13 cellular contexts compared by ENCODE assay signal in the genomic region with DNA sequence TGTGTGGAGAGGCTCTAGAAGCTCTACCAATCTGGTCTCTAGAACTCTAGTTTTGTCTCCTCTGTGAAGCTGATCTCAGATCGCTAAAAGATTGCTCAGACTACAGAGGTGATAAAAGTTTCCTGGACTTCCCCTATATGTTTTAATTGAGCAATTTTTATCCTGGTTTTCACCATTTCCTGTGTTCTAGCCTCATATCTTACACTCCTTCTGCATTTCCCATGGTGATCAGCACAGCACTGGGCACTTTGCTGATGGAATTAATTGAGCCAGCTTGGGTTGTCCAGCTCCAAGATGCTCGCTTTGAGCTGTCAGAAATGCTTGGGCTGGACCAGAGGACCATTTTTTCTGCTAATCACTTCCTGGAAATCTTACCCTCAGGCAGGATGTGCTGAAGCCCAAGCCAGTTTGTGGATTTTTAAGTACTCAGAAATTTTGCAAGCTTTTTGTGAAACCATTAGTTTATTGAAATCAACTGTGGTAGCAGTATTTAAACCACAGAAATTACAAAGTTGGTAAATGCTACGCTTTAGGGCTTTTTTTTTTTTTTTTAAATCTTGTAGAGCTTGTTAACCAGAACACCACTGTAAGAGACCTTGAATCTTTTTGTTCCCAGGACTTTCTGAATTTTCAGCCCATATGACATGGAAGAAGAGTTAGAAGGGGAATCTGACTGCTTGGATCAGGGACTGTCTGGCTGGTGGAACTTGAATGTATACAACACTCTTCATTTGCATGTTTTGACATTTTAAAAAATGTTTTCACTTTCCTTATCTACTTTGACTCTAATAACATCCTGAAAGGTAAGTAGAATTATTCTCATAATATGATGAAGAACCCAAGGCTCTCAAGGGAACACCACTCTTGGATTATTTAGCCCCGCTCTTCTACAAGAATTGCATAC. TPM values are rescaled to one million over a fixed set of nuclear protein-coding genes. Genes with fewer than 3 reads are reported as not detected.
DNase-seq lines count a peak whose midpoint lies in the region; ATAC-seq and TF ChIP-seq lines count a peak whose summit lies in the region.
"Had no signal": no experiment of that assay in that cellular context is flagged by ENCODE, and none has a peak within 500 bp of the region (broad histone marks: within the 10 kb centered on the region; RNA-seq: fewer than 3 reads in every experiment).

No MANE protein-coding gene starts in this region.

- no peaks in the 10 kb centered on the region for H3K9me3 ChIP-seq in adrenal gland (replicated peaks in 1 of 3)
- H3K9me3 ChIP-seq: tibial nerve had no signal

- intact Hi-C loops in adrenal gland (cut with DNase I): no loop called here

- no peak overlapping the region for H3K27ac ChIP-seq in adrenal gland
- H3K27ac ChIP-seq: cardiac muscle cell had no signal

- no peaks in the 10 kb centered on the region for H3K4me1 ChIP-seq in adrenal gland (replicated peaks in 1 of 2)
- H3K4me1 ChIP-seq: tibial nerve had no signal

- TF ChIP-seq CTCF in adrenal gland (IDR thresholded peaks at IDR 0.05) (no peak), type B pancreatic cell (conservative IDR thresholded peaks at IDR 0.05) (no peak)

- peaks cover 75% of the 10 kb centered on the region for H3K4me1 Mint-ChIP-seq in activated T-cell treated with anti-CD3 and anti-CD28 coated beads, Interleukin-2, amount 50 U/mL, for 24 hours (ENCODE audit: low read depth)
- H3K4me1 Mint-ChIP-seq in activated naive CD8-positive, alpha-beta T cell treated with anti-CD3 and anti-CD28 coated beads for 36 hours: peaks cover 73% of the 10 kb centered on the region
- peaks cover 41 to 76% of the 10 kb centered on the region in 2 donors for H3K4me1 Mint-ChIP-seq in stimulated activated naive B cell treated with anti-CD40 and anti-IgM and Interleukin-4, amounts not matched to agents 10 μg/mL and 1 μg/mL and 100 μg/mL, for 72 hours
- no peaks in the 10 kb centered on the region for H3K4me1 Mint-ChIP-seq in type B pancreatic cell (ENCODE audit: unreplicated experiment)

- ATAC-seq in stimulated activated naive B cell treated with anti-CD40 and anti-IgM and Interleukin-4, amounts not matched to agents 10 μg/mL and 1 μg/mL and 100 μg/mL, for 72 hours (replicated peaks): peak; percentile 36 to 44
- no peak for ATAC-seq in HG02852 (IDR thresholded peaks at IDR 0.05; ENCODE audit: unreplicated experiment)

- peaks cover 5% of the 10 kb centered on the region for H3K9me3 Mint-ChIP-seq in activated T-cell treated with anti-CD3 and anti-CD28 coated beads, Interleukin-2, amount 50 U/mL, for 24 hours
- H3K9me3 Mint-ChIP-seq in activated naive CD8-positive, alpha-beta T cell treated with anti-CD3 and anti-CD28 coated beads for 36 hours: peaks cover 7% of the 10 kb centered on the region
- H3K9me3 Mint-ChIP-seq in stimulated activated naive B cell treated with anti-CD40 and anti-IgM and Interleukin-4, amounts not matched to agents 10 μg/mL and 1 μg/mL and 100 μg/mL, for 72 hours: peaks cover 0 to 2% of the 10 kb centered on the region in 2 donors
- peaks cover 10% of the 10 kb centered on the region for H3K9me3 Mint-ChIP-seq in type B pancreatic cell

- H3K4me3 ChIP-seq in adrenal gland: no peak overlapping the region
- H3K4me3 ChIP-seq: cardiac muscle cell, tibial nerve had no signal

- H3K27me3 Mint-ChIP-seq in activated T-cell treated with anti-CD3 and anti-CD28 coated beads, Interleukin-2, amount 50 U/mL, for 24 hours: no peaks in the 10 kb centered on the region
- H3K27me3 Mint-ChIP-seq in activated naive CD8-positive, alpha-beta T cell treated with anti-CD3 and anti-CD28 coated beads for 36 hours: no peaks in the 10 kb centered on the region
- no peaks in the 10 kb centered on the region for H3K27me3 Mint-ChIP-seq in stimulated activated naive B cell treated with anti-CD40 and anti-IgM and Interleukin-4, amounts not matched to agents 10 μg/mL and 1 μg/mL and 100 μg/mL, for 72 hours
- peaks cover 23% of the 10 kb centered on the region for H3K27me3 Mint-ChIP-seq in type B pancreatic cell

- H3K27me3 ChIP-seq in adrenal gland: no peaks in the 10 kb centered on the region
- H3K27me3 ChIP-seq: cardiac muscle cell, tibial nerve had no signal

- peak overlapping the region; percentile 96 for H3K27ac Mint-ChIP-seq in activated T-cell treated with anti-CD3 and anti-CD28 coated beads, Interleukin-2, amount 50 U/mL, for 24 hours
- peak overlapping the region; percentile 97 for H3K27ac Mint-ChIP-seq in activated naive CD8-positive, alpha-beta T cell treated with anti-CD3 and anti-CD28 coated beads for 36 hours
- H3K27ac Mint-ChIP-seq in stimulated activated naive B cell treated with anti-CD40 and anti-IgM and Interleukin-4, amounts not matched to agents 10 μg/mL and 1 μg/mL and 100 μg/mL, for 72 hours: peak overlapping the region; percentile 89
- H3K27ac Mint-ChIP-seq in type B pancreatic cell: no peak overlapping the region
- H3K27ac Mint-ChIP-seq: progenitor cell of endocrine pancreas had no signal

- H3K36me3 Mint-ChIP-seq in activated T-cell treated with anti-CD3 and anti-CD28 coated beads, Interleukin-2, amount 50 U/mL, for 24 hours (ENCODE audit: low read depth): peaks cover 98% of the 10 kb centered on the region
- peaks cover 91% of the 10 kb centered on the region for H3K36me3 Mint-ChIP-seq in activated naive CD8-positive, alpha-beta T cell treated with anti-CD3 and anti-CD28 coated beads for 36 hours
- peaks cover 65 to 86% of the 10 kb centered on the region in 2 donors for H3K36me3 Mint-ChIP-seq in stimulated activated naive B cell treated with anti-CD40 and anti-IgM and Interleukin-4, amounts not matched to agents 10 μg/mL and 1 μg/mL and 100 μg/mL, for 72 hours
- no peaks in the 10 kb centered on the region for H3K36me3 Mint-ChIP-seq in type B pancreatic cell

- peak overlapping the region; percentile 49 for H3K4me3 Mint-ChIP-seq in activated T-cell treated with anti-CD3 and anti-CD28 coated beads, Interleukin-2, amount 50 U/mL, for 24 hours
- H3K4me3 Mint-ChIP-seq in activated naive CD8-positive, alpha-beta T cell treated with anti-CD3 and anti-CD28 coated beads for 36 hours: peak overlapping the region; percentile 72
- peak overlapping the region in 1 of 2 donors; percentile 1 for H3K4me3 Mint-ChIP-seq in stimulated activated naive B cell treated with anti-CD40 and anti-IgM and Interleukin-4, amounts not matched to agents 10 μg/mL and 1 μg/mL and 100 μg/mL, for 72 hours
- H3K4me3 Mint-ChIP-seq in type B pancreatic cell: no peak overlapping the region

- no peak for DNase-seq in activated T-cell treated with anti-CD3 and anti-CD28 coated beads, Interleukin-2, amount 50 U/mL, for 24 hours
- no peak for DNase-seq in activated T-cell treated with anti-CD3 and anti-CD28 coated beads, Interleukin-2, amount 50 U/mL, for 48 hours
- DNase-seq in NOMO-1 treated with DMSO at 0.1 percent for 48 hours (lab: John Stamatoyannopoulos, UW; ENCODE audit: unreplicated experiment) (peak; percentile 82), adrenal gland (no peak), type B pancreatic cell (ENCODE audit: extremely low spot score, unreplicated experiment) (no peak)
- DNase-seq in activated naive CD8-positive, alpha-beta T cell treated with anti-CD3 and anti-CD28 coated beads for 36 hours: no peak
- DNase-seq in stimulated activated naive B cell treated with anti-CD40 and anti-IgM and Interleukin-4, amounts not matched to agents 10 μg/mL and 1 μg/mL and 100 μg/mL, for 72 hours: no peak
- DNase-seq: NCI-H1694, RPMI8226 had no signal

- no peaks in the 10 kb centered on the region for H3K36me3 ChIP-seq in adrenal gland (replicated peaks in 1 of 2)
- H3K36me3 ChIP-seq: cardiac muscle cell, tibial nerve had no signal

- no peak for TF ChIP-seq POLR2A in adrenal gland (IDR thresholded peaks at IDR 0.05)

- WGBS in adrenal gland, 4 donors: 57 to 66% (median 62%) methylated on average over 4 of the region's 4 CpGs

RNA-seq across cellular contexts. Expression of gene CD48, which starts 28.4 kb away (rescaled TPM):
- 100 to 1,000 TPM; 376 to 385 TPM for total RNA-seq in activated naive CD8-positive, alpha-beta T cell treated with anti-CD3 and anti-CD28 coated beads for 36 hours
- total RNA-seq in adrenal gland (1 to 10 TPM in 7 of 8 donors, not detected in 1; 1.5 to 8.4 (median 4.7) TPM), type B pancreatic cell (ENCODE audit: low replicate concordance) (0.57 TPM in 1 of 2 replicates, not detected in the other)
- polyA plus RNA-seq in adrenal gland: 1 to 10 TPM; 3.0 to 9.0 (median 3.4) TPM
- total RNA-seq: cardiac muscle cell, progenitor cell of endocrine pancreas had no signal
- polyA plus RNA-seq: cardiac muscle cell had no signal

RNA-seq across cellular contexts. Expression of gene SLAMF1, which starts 36.4 kb away (rescaled TPM):
- 10 to 100 TPM; 39.8 to 41.6 TPM for total RNA-seq in activated naive CD8-positive, alpha-beta T cell treated with anti-CD3 and anti-CD28 coated beads for 36 hours
- 1 to 10 TPM in 2 of 8 donors, under 1 TPM in 5, not detected in 1; 0.14 to 1.6 (median 0.42) TPM for total RNA-seq in adrenal gland
- polyA plus RNA-seq in adrenal gland: under 1 TPM; 0.07 to 0.16 (median 0.10) TPM
- not detected in 2 replicates for total RNA-seq in type B pancreatic cell (ENCODE audit: low replicate concordance)
- total RNA-seq: cardiac muscle cell, progenitor cell of endocrine pancreas had no signal
- polyA plus RNA-seq: cardiac muscle cell had no signal

RNA-seq across cellular contexts. Expression of gene SLAMF7, which starts 55.8 kb away (rescaled TPM):
- 100 to 1,000 TPM; 152 to 162 TPM for total RNA-seq in activated naive CD8-positive, alpha-beta T cell treated with anti-CD3 and anti-CD28 coated beads for 36 hours
- total RNA-seq in adrenal gland (1 to 10 TPM in 3 of 8 donors, under 1 TPM in 3, not detected in 2; 0.26 to 2.5 (median 0.85) TPM), type B pancreatic cell (ENCODE audit: low replicate concordance) (0.45 and 0.48 TPM in 2 replicates)
- 1 to 10 TPM in 2 of 3 donors, under 1 TPM in 1; 0.51 to 3.1 (median 2.3) TPM for polyA plus RNA-seq in adrenal gland
- total RNA-seq: cardiac muscle cell, progenitor cell of endocrine pancreas had no signal
- polyA plus RNA-seq: cardiac muscle cell had no signal

Comparison
In these comparisons a context has a peak if more than half of its experiments do, and no peak if none do; other contexts are left out.
1. RNA of gene CD48, which starts 28.4 kb away (total RNA-seq): 376 to 385 TPM in activated naive CD8-positive, alpha-beta T cell treated with anti-CD3 and anti-CD28 coated beads for 36 hours; 1.5 to 8.4 TPM in adrenal gland and 0.57 TPM in type B pancreatic cell; every median in the first group is over 10 times any median in the second.
2. RNA of gene SLAMF1, which starts 36.4 kb away (total RNA-seq): 39.8 to 41.6 TPM in activated naive CD8-positive, alpha-beta T cell treated with anti-CD3 and anti-CD28 coated beads for 36 hours; 0.14 to 1.6 TPM in adrenal gland and not detected in type B pancreatic cell; every median in the first group is over 10 times any median in the second.
3. RNA of gene SLAMF7, which starts 55.8 kb away (total RNA-seq): 152 to 162 TPM in activated naive CD8-positive, alpha-beta T cell treated with anti-CD3 and anti-CD28 coated beads for 36 hours; 0.26 to 2.5 TPM in adrenal gland and 0.45 to 0.48 TPM in type B pancreatic cell; every median in the first group is over 10 times any median in the second.